31 cellular contexts compared by ENCODE assay signal in the genomic region with DNA sequence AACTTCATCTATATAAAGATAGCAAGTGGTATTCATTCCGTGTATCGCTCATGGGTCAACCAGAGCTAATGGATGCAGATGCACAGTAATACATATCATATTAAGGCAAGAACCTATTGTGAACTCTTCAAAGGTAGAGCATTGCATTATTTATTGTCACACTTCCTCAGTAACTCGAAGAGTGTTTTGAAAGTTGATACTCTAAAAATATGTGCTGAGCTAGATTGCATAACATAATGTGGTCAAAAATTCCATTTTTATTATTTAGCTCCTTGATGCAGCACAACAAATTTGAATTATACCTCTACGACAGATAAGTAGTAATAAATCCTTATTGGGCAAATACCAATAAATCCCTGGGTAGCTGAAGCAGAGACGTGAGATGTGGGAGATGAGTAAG.
"Had no signal": no experiment of that assay in that cellular context is flagged by ENCODE, and none has a peak within 500 bp of the region (broad histone marks: within the 10 kb centered on the region; RNA-seq: fewer than 3 reads in every experiment).

No MANE protein-coding gene starts in this region.

- H3K4me1 ChIP-seq: colonic mucosa, gastrocnemius medialis, heart left ventricle, left lung, psoas muscle, sigmoid colon, suprapubic skin, transverse colon, upper lobe of right lung, uterus had no signal

- H3K9me3 ChIP-seq: colonic mucosa, gastrocnemius medialis, heart left ventricle, left lung, ovary, psoas muscle, sigmoid colon, suprapubic skin, transverse colon, upper lobe of right lung, uterus had no signal

- H3K4me3 ChIP-seq: colonic mucosa, gastrocnemius medialis, heart left ventricle, hepatocyte, left lung, ovary, psoas muscle, sigmoid colon, skin epidermis, suprapubic skin, transverse colon, upper lobe of right lung, uterus had no signal

- DNase-seq: colonic mucosa; effector CD8-positive, alpha-beta T cell; endodermal cell; foreskin fibroblast; gastrocnemius medialis; heart left ventricle; left cardiac atrium; left lung; mesendoderm; midbrain; naive thymus-derived CD8-positive, alpha-beta T cell; nephron progenitor cell; occipital lobe; ovary; posterior cingulate gyrus; psoas muscle; right cardiac atrium; sigmoid colon; stimulated activated CD4-positive, alpha-beta T cell treated with anti-CD3 and anti-CD28 coated beads, Interleukin-15, amount 100 ng/mL, for 24 hours; stimulated activated CD4-positive, alpha-beta T cell treated with anti-CD3 and anti-CD28 coated beads, Interleukin-2, amount 100 ng/mL, for 48 hours; stimulated activated CD8-positive, alpha-beta memory T cell treated with anti-CD3 and anti-CD28 coated beads, Interleukin-4, amount 100 ng/mL, for 48 hours; stimulated activated naive CD4-positive, alpha-beta T cell; stimulated activated naive CD8-positive, alpha-beta T cell treated with anti-CD3 and anti-CD28 coated beads, Interleukin-15, amount 100 ng/mL, for 72 hours; transverse colon; upper lobe of right lung; uterus had no signal

- H3K27me3 ChIP-seq: colonic mucosa, gastrocnemius medialis, heart left ventricle, hepatocyte, left lung, ovary, sigmoid colon, suprapubic skin, transverse colon, upper lobe of right lung, uterus had no signal

- H3K36me3 ChIP-seq: colonic mucosa, gastrocnemius medialis, heart left ventricle, left lung, ovary, sigmoid colon, suprapubic skin, transverse colon, upper lobe of right lung, uterus had no signal

- H3K27ac ChIP-seq: colonic mucosa, epithelial cell of prostate, gastrocnemius medialis, heart left ventricle, hepatocyte, left lung, ovary, psoas muscle, sigmoid colon, skin epidermis, suprapubic skin, transverse colon, upper lobe of right lung, uterus had no signal

- FAIRE-seq: islet of Langerhans had no signal
